Comparison of ENCODE assay signal across 8 cellular contexts in the genomic region with DNA sequence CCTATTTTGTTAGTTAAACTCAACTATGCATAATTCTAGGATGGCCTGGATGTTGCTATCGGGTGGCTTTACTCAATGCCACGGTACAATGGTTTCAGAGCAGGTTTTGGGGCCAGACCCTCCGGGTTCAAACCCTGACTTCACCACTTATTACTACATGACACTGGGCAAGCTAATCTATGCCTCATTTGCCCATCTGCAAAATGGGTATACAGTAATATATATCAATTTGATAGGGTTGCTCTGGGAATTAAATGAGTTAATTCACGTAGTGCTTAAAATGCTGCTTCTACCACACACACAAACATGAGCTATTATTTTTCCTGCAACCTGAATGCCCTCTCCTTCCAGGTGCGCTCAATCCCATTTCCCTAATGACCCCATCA. TPM values are rescaled to one million over a fixed set of nuclear protein-coding genes. Genes with fewer than 3 reads are reported as not detected.
DNase-seq lines count a peak whose midpoint lies in the region; ATAC-seq and TF ChIP-seq lines count a peak whose summit lies in the region.

No MANE protein-coding gene starts in this region.

- H3K4me3 ChIP-seq in HAP-1 (peak overlapping the region; percentile 75), skeletal muscle satellite cell (ENCODE audit: low read length) (peak overlapping the region; percentile 85)

- 0 out of 2 replicates have a peak, but pooled peaks cover 8% of the 10 kb centered on the region for H3K36me3 ChIP-seq in HAP-1 (replicated peaks)
- peaks cover 5% of the 10 kb centered on the region for H3K36me3 ChIP-seq in skeletal muscle satellite cell (ENCODE audit: insufficient read depth, low read length)

- H3K27me3 Mint-ChIP-seq in activated B cell treated with CpG ODN at 0.5 μM for 24 hours (no peaks in the 10 kb centered on the region), glutamatergic neuron (ENCODE audit: unreplicated experiment) (peaks cover 2% of the 10 kb centered on the region)

- intact Hi-C loops in activated B cell treated with CpG ODN at 0.5 μM for 24 hours (cut with micrococcal nuclease) = loop anchor here (2.0 to 10.0 kb wide), 6 partner anchors 243 to 1455 kb away; partner anchors contain the start of genes LRCH1, LRRC63, NUDT15 and SUCLA2

- ATAC-seq in activated B cell treated with CpG ODN at 0.5 μM for 24 hours (ENCODE audit: low read depth) (no peak), HG03139 (IDR thresholded peaks at IDR 0.05; ENCODE audit: unreplicated experiment) (no peak), HG03442 (IDR thresholded peaks at IDR 0.05; ENCODE audit: unreplicated experiment) (no peak)

- H3K4me1 ChIP-seq in HAP-1 (peaks cover 20% of the 10 kb centered on the region), skeletal muscle satellite cell (ENCODE audit: control insufficient read depth, insufficient read depth, low read length) (peaks cover 30% of the 10 kb centered on the region)

- H3K36me3 Mint-ChIP-seq in activated B cell treated with CpG ODN at 0.5 μM for 24 hours (ENCODE audit: low read depth) = peaks cover 23% of the 10 kb centered on the region
- no peaks in the 10 kb centered on the region for H3K36me3 Mint-ChIP-seq in glutamatergic neuron (ENCODE audit: unreplicated experiment)

- H3K4me3 Mint-ChIP-seq in activated B cell treated with CpG ODN at 0.5 μM for 24 hours (peak overlapping the region; percentile 97), glutamatergic neuron (ENCODE audit: unreplicated experiment) (peak overlapping the region; percentile 92)

- H3K27ac Mint-ChIP-seq in activated B cell treated with CpG ODN at 0.5 μM for 24 hours (peak overlapping the region; percentile 96), glutamatergic neuron (ENCODE audit: unreplicated experiment) (peak overlapping the region; percentile 97)

- no peaks in the 10 kb centered on the region for H3K27me3 ChIP-seq in HAP-1 (ENCODE audit: low read depth)
- H3K27me3 ChIP-seq in skeletal muscle satellite cell (ENCODE audit: control insufficient read depth, insufficient read depth, low read length) = no peaks in the 10 kb centered on the region

- H3K9ac ChIP-seq in skeletal muscle satellite cell (ENCODE audit: low read depth, low read length) = peak overlapping the region; percentile 96

- H3K9me3 ChIP-seq in HAP-1 (no peaks in the 10 kb centered on the region), skeletal muscle satellite cell (replicated peaks; ENCODE audit: low read length) (no peaks in the 10 kb centered on the region)

- no peak for TF ChIP-seq CTCF in activated B cell treated with CpG ODN at 0.5 μM for 24 hours (IDR thresholded peaks at IDR 0.05)
- no peak for TF ChIP-seq CTCF in glutamatergic neuron (IDR thresholded peaks at IDR 0.05; ENCODE audit: partially characterized antibody, unreplicated experiment)

- DNase-seq in HAP-1 (ENCODE audit: low spot score in 2 of 2) (no peak), activated B cell treated with CpG ODN at 0.5 μM for 24 hours (no peak), glutamatergic neuron (no peak), NCI-H524 (lab: John Stamatoyannopoulos, UW) (no peak), NCI-H1930 (lab: John Stamatoyannopoulos, UW) (no peak)

- H3K9me3 Mint-ChIP-seq in activated B cell treated with CpG ODN at 0.5 μM for 24 hours (no peaks in the 10 kb centered on the region), glutamatergic neuron (ENCODE audit: unreplicated experiment) (peaks cover 11% of the 10 kb centered on the region)

- peak overlapping the region; percentile 78 for H3K4me2 ChIP-seq in skeletal muscle satellite cell (ENCODE audit: low read length)

- in situ Hi-C loops in HAP-1 (cut with MboI; ENCODE audit: low sequenced_read_pairs) = no loop called here

- CTCF ChIA-PET in activated B cell treated with CpG ODN at 0.5 μM for 24 hours (lab: Charles Lee) = no interaction called here

- POLR2A ChIA-PET in activated B cell treated with CpG ODN at 0.5 μM for 24 hours (lab: Charles Lee) = interaction anchor here (0.9 kb wide), 1 partner anchor 14 kb away, joined by 3 read pairs; no protein-coding TSS in a partner anchor

- peaks cover 38% of the 10 kb centered on the region for H3K4me1 Mint-ChIP-seq in activated B cell treated with CpG ODN at 0.5 μM for 24 hours
- H3K4me1 Mint-ChIP-seq in glutamatergic neuron (ENCODE audit: low read depth, unreplicated experiment) = peaks cover 9% of the 10 kb centered on the region

RNA-seq across cellular contexts. Expression of gene ESD, which starts 0.8 kb away (rescaled TPM):
- total RNA-seq in activated B cell treated with CpG ODN at 0.5 μM for 24 hours (73.5 and 74.2 TPM in 2 replicates), glutamatergic neuron (ENCODE audit: unreplicated experiment) (90.4 TPM)
- total RNA-seq in skeletal muscle satellite cell (2012; rRNA removed) = 139 and 150 TPM in 2 replicates
